In the genomic region with DNA sequence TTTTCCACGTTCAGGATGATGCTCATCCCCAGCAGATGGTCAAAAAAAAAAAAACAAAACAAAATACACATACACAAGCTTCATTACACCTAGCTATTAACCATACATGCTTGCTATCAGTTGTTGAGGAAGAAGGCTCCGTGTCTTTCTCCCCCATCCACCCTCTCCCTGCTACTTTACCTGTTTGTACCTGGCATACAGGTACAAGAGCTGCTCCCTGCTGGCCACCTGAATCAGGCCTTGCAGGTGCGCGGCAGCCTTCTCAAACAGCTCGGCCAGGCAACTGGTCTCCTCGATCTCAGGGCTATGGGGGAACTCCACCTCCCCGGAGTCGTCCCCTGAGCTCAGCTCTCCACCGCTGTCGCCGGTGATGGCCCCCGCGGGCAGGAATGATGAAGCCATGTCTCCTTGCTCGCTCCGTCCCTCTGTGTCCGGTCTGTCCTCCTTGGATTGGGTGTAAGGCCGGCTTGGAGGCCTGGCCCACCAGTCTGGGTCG, we compare ENCODE assay signal across 8 cellular contexts. TPM values are rescaled to one million over a fixed set of nuclear protein-coding genes. Genes with fewer than 3 reads are reported as not detected.
DNase-seq lines count a peak whose midpoint lies in the region; ATAC-seq and TF ChIP-seq lines count a peak whose summit lies in the region.

No MANE protein-coding gene starts in this region.

- H3K4me3 ChIP-seq in Panc1 (ENCODE audit: low read depth in 2 of 2, low read length in 2 of 2) (peak overlapping the region; percentile 96 to 99), epithelial cell of esophagus (ENCODE audit: low read length) (peak overlapping the region; percentile 90), parathyroid adenoma (ENCODE audit: low read depth, low read length) (peak overlapping the region; percentile 84)

- H3K27me3 ChIP-seq in Panc1 (ENCODE audit: control insufficient read depth, insufficient read depth, low read length) (no peaks in the 10 kb centered on the region), parathyroid adenoma (ENCODE audit: control insufficient read depth, insufficient read depth, low read length) (no peaks in the 10 kb centered on the region)

- peak overlapping the region; percentile 68 for H3K4me2 ChIP-seq in parathyroid adenoma (ENCODE audit: low read length)

- CTCF ChIA-PET in Panc1 (lab: Charles Lee), result interaction anchor here (1.9 kb wide), 1 partner anchor 14 kb away, joined by 6 read pairs; no protein-coding TSS in a partner anchor

- H2AFZ ChIP-seq in parathyroid adenoma, result peak overlapping the region; percentile 95

- ATAC-seq in GM19438 (IDR thresholded peaks at IDR 0.05; ENCODE audit: low read depth, unreplicated experiment) (peak; percentile 22), HG03520 (IDR thresholded peaks at IDR 0.05; ENCODE audit: unreplicated experiment) (peak; percentile 29), Panc1 (no peak)

- H3K9me3 ChIP-seq in Panc1 (ENCODE audit: control insufficient read depth, insufficient read depth, low read depth, low read length) (no peaks in the 10 kb centered on the region), parathyroid adenoma (ENCODE audit: control insufficient read depth, low read length) (no peaks in the 10 kb centered on the region)

- intact Hi-C loops in Panc1 (cut with micrococcal nuclease; ENCODE audit: unreplicated experiment), result no loop called here

- BruUV-seq in Panc1 (replicated peaks; lab: Mats Ljungman, UMichigan), result no TSS peak

- H3K79me2 ChIP-seq in parathyroid adenoma, result no peaks in the 10 kb centered on the region

- peaks cover 11% of the 10 kb centered on the region; the same call in 1 of the 2 replicates for H3K4me1 ChIP-seq in Panc1 (ENCODE audit: control insufficient read depth, insufficient read depth, low read length)
- H3K4me1 ChIP-seq in parathyroid adenoma, result peaks cover 4% of the 10 kb centered on the region

- 0 out of 2 replicates have a peak, but pooled peaks cover 4% of the 10 kb centered on the region for H3K36me3 ChIP-seq in Panc1 (ENCODE audit: control insufficient read depth, insufficient read depth, low read length)
- H3K36me3 ChIP-seq in parathyroid adenoma (ENCODE audit: control insufficient read depth, insufficient read depth, low read length), result no peaks in the 10 kb centered on the region

- H3K27ac ChIP-seq in Panc1 (ENCODE audit: low read length) (peak overlapping the region; percentile 91), parathyroid adenoma (peak overlapping the region; percentile 86)

- in situ Hi-C loops in Panc1 (cut with HindIII; ENCODE audit: low pct_unique_long_range_greater_than_20kb, low sequenced_read_pairs), result no loop called here

- peak overlapping the region; percentile 46 for H3K9ac ChIP-seq in parathyroid adenoma

- TF ChIP-seq CTCF in Panc1 (IDR thresholded peaks at IDR 0.05) (no peak), epithelial cell of esophagus (IDR thresholded peaks at IDR 0.05; ENCODE audit: insufficient read depth, low read depth, low read length, missing control alignments) (peak; percentile 21), parathyroid adenoma (IDR thresholded peaks at IDR 0.05) (no peak)

- DNase-seq in DMS53 treated with DMSO at 0.1 percent for 48 hours (lab: John Stamatoyannopoulos, UW; ENCODE audit: unreplicated experiment) (peak; percentile 89), Panc1 (ENCODE audit: low read depth, low spot score) (no peak), epithelial cell of esophagus (ENCODE audit: low read depth) (peak; percentile 68), OCI-M2 (lab: John Stamatoyannopoulos, UW; ENCODE audit: unreplicated experiment) (no peak), AG08396 (ENCODE audit: low spot score) (no peak)

- POLR2A ChIA-PET in Panc1 (lab: Charles Lee), result interaction anchor here (1.1 to 1.8 kb wide), 2 partner anchors 267 to 604 kb away, joined by 4 to 21 read pairs; no protein-coding TSS in a partner anchor

RNA-seq across cellular contexts. Expression of gene ACBD6, which starts 0.5 kb away (rescaled TPM):
- total RNA-seq in Panc1 (2021; ENCODE audit: unreplicated experiment), result 48.5 TPM
- 51.8 TPM for polyA plus RNA-seq in Panc1 (2012; ENCODE audit: insufficient read length)

RNA-seq across cellular contexts. Expression of gene OVAAL, which starts 56.9 kb away (rescaled TPM):
- total RNA-seq in Panc1 (2021; ENCODE audit: unreplicated experiment), result not detected
- not detected for polyA plus RNA-seq in Panc1 (2012; ENCODE audit: insufficient read length)

Comparison
In these comparisons a context has a peak if more than half of its experiments do, and no peak if none do; other contexts are left out.
1. DNase-seq: peak in DMS53 treated with DMSO at 0.1 percent for 48 hours (single experiment) and epithelial cell of esophagus (single experiment); none in Panc1 (single experiment), OCI-M2 (single experiment) and AG08396 (single experiment).
2. Peak in every context shown above with its lines, with median percentiles within 50 percentile points of each other: H3K4me3 ChIP-seq.